ENCODE assay signal across 10 cellular contexts in genomic region chr15:65211157-65211982, GRCh38. TPM values are rescaled to one million over a fixed set of nuclear protein-coding genes. Genes with fewer than 3 reads are reported as not detected.
A peak's percentile ranks its signal among the peaks of the same experiment; 100 is the strongest.
DNase-seq lines count a peak whose midpoint lies in the region; ATAC-seq and TF ChIP-seq lines count a peak whose summit lies in the region.
"Had no signal": no experiment of that assay in that cellular context is flagged by ENCODE, and none has a peak within 500 bp of the region (broad histone marks: within the 10 kb centered on the region; RNA-seq: fewer than 3 reads in every experiment).

Gene CILP, minus strand, starts transcription at chr15:65211473. Its CDS starts 1,718 bp downstream, at chr15:65209755.

- no peaks in the 10 kb centered on the region for H4K20me1 ChIP-seq in DOHH2 (ENCODE audit: control insufficient read depth, insufficient read depth, low read depth, low read length)

- no peaks in the 10 kb centered on the region for H3K9me3 Mint-ChIP-seq in WTC11

- H3K9me3 ChIP-seq in DOHH2 (ENCODE audit: control insufficient read depth, insufficient read depth, low read length) (no peaks in the 10 kb centered on the region), Panc1 (ENCODE audit: control insufficient read depth, insufficient read depth, low read depth, low read length) (no peaks in the 10 kb centered on the region), ascending aorta (no peaks in the 10 kb centered on the region)

- no peaks in the 10 kb centered on the region for H3K79me2 ChIP-seq in DOHH2 (ENCODE audit: control insufficient read depth, low read length)

- no peak within 1 kb of the TSS for H3K4me3 Mint-ChIP-seq in WTC11
- H3K4me3 Mint-ChIP-seq: CD8-positive, alpha-beta memory T cell had no signal

- no peaks in the 10 kb centered on the region for H3K27me3 Mint-ChIP-seq in WTC11 (ENCODE audit: low read depth)

- no peaks in the 10 kb centered on the region for H3F3A ChIP-seq in DOHH2 (ENCODE audit: control insufficient read depth, insufficient read depth)

- no peak within 1 kb of the TSS for H3K27ac Mint-ChIP-seq in WTC11
- H3K27ac Mint-ChIP-seq: CD8-positive, alpha-beta memory T cell had no signal

- in situ Hi-C loops in Panc1 (cut with HindIII; ENCODE audit: low pct_unique_long_range_greater_than_20kb, low sequenced_read_pairs): no loop called here

- no peaks in the 10 kb centered on the region for H3K27me3 ChIP-seq in DOHH2 (ENCODE audit: control insufficient read depth, low read length)
- no peaks in the 10 kb centered on the region for H3K27me3 ChIP-seq in Panc1 (ENCODE audit: control insufficient read depth, insufficient read depth, low read length)
- no peaks in the 10 kb centered on the region for H3K27me3 ChIP-seq in ascending aorta

- no peaks in the 10 kb centered on the region; the same call in 1 of the 2 replicates for H3K4me1 Mint-ChIP-seq in WTC11
- H3K4me1 Mint-ChIP-seq: CD8-positive, alpha-beta memory T cell had no signal

- H3K36me3 ChIP-seq in DOHH2 (ENCODE audit: control insufficient read depth, low read length) (no peaks in the 10 kb centered on the region), Panc1 (ENCODE audit: control insufficient read depth, insufficient read depth, low read length) (no peaks in the 10 kb centered on the region), ascending aorta (no peaks in the 10 kb centered on the region)

- ATAC-seq in Panc1: 0 out of 2 replicates have a peak, but pooled peaks have one; percentile 8
- no peak for ATAC-seq in WTC11

- intact Hi-C loops in Panc1 (cut with micrococcal nuclease; ENCODE audit: unreplicated experiment): no loop called here
- intact Hi-C loops in posterior vena cava (cut with DNase I): no loop called here
- intact Hi-C loops in ascending aorta (cut with DNase I): no loop called here

- no peaks in the 10 kb centered on the region for H3K36me3 Mint-ChIP-seq in WTC11
- H3K36me3 Mint-ChIP-seq: CD8-positive, alpha-beta memory T cell had no signal

- DNase-seq in Panc1 (ENCODE audit: low read depth, low spot score) (no peak), fibroblast of villous mesenchyme (ENCODE audit: low read depth) (peak; percentile 49), posterior vena cava (ENCODE audit: low spot score) (peak; percentile 83), iPS-NIHi7 (ENCODE audit: extremely low spot score) (no peak), ascending aorta (ENCODE audit: low spot score in 2 of 2) (no peak), WTC11 (ENCODE audit: low spot score) (no peak)
- DNase-seq in stimulated activated CD4-positive, alpha-beta T cell treated with anti-CD3 and anti-CD28 coated beads, Interleukin-2, amount 100 ng/mL, for 48 hours: no peak

- POLR2A ChIA-PET in Panc1 (lab: Charles Lee): no interaction called here
- POLR2A ChIA-PET in WTC11 (lab: Charles Lee): interaction anchor here (0.6 to 0.7 kb wide), 2 partner anchors 10 to 11 kb away, joined by 3 to 4 read pairs; no protein-coding TSS in a partner anchor

- no TSS peak for BruUV-seq in Panc1 (replicated peaks; lab: Mats Ljungman, UMichigan)

- no peaks in the 10 kb centered on the region for H3K9me2 ChIP-seq in DOHH2 (replicated peaks; ENCODE audit: control insufficient read depth, low read length)

- no peak for TF ChIP-seq CTCF in DOHH2 (IDR thresholded peaks at IDR 0.05; ENCODE audit: low read depth, low read length, poor library complexity, severe bottlenecking)
- no peak for TF ChIP-seq CTCF in Panc1 (IDR thresholded peaks at IDR 0.05)
- TF ChIP-seq CTCF in fibroblast of villous mesenchyme (IDR thresholded peaks at IDR 0.05; ENCODE audit: insufficient read depth, low read depth, low read length): no peak
- TF ChIP-seq CTCF in ascending aorta (IDR thresholded peaks at IDR 0.05): no peak
- no peak for TF ChIP-seq CTCF in WTC11 (IDR thresholded peaks at IDR 0.05)

- H3K27ac ChIP-seq in DOHH2 (ENCODE audit: low read depth, low read length) (no peak within 1 kb of the TSS), Panc1 (ENCODE audit: low read length) (no peak within 1 kb of the TSS), ascending aorta (no peak within 1 kb of the TSS)

- H3K4me2 ChIP-seq in DOHH2 (ENCODE audit: low read length): 0 out of 2 replicates have a peak within 1 kb of the TSS, but pooled peaks have one; percentile 17

- H3K4me1 ChIP-seq in DOHH2 (ENCODE audit: control insufficient read depth, low read length): peaks cover 12% of the 10 kb centered on the region
- H3K4me1 ChIP-seq in Panc1 (ENCODE audit: control insufficient read depth, insufficient read depth, low read length): no peaks in the 10 kb centered on the region
- no peaks in the 10 kb centered on the region for H3K4me1 ChIP-seq in ascending aorta

- H3K4me3 ChIP-seq in DOHH2 (ENCODE audit: low read length) (no peak within 1 kb of the TSS), Panc1 (ENCODE audit: low read depth in 2 of 2, low read length in 2 of 2) (no peak within 1 kb of the TSS), fibroblast of villous mesenchyme (ENCODE audit: low read depth, low read length) (no peak within 1 kb of the TSS), ascending aorta (no peak within 1 kb of the TSS)

- CTCF ChIA-PET in Panc1 (lab: Charles Lee): interaction anchor here (0.6 kb wide), 1 partner anchor 94 kb away, joined by 3 read pairs; no protein-coding TSS in a partner anchor
- CTCF ChIA-PET in WTC11 (lab: Charles Lee): interaction anchor here (0.6 to 3.3 kb wide), 27 partner anchors 10 to 296 kb away, joined by 3 to 33 read pairs (median 4); partner anchors contain the start of genes CLPX and PARP16

TF ChIP-seq in WTC11, 78 proteins besides CTCF, POLR2A, EP300 and RAD21:
- no peak for TF ChIP-seq NR2C2 (CRISPR knock-in tag; IDR thresholded peaks at IDR 0.05)
- no peak for TF ChIP-seq E2F5 (CRISPR knock-in tag; IDR thresholded peaks at IDR 0.05)
- TF ChIP-seq PREB (CRISPR knock-in tag; IDR thresholded peaks at IDR 0.05; ENCODE audit: borderline replicate concordance): no peak
- no peak for TF ChIP-seq E2F4 (CRISPR knock-in tag; IDR thresholded peaks at IDR 0.05; ENCODE audit: borderline replicate concordance, low read depth)

RNA-seq across cellular contexts. Expression of gene CILP, which starts in this region (rescaled TPM):
- total RNA-seq in Panc1 (2021; ENCODE audit: unreplicated experiment) (0.08 TPM), fibroblast of villous mesenchyme (under 0.01 TPM in 2 replicates), posterior vena cava (10 to 100 TPM in 1 of 2 donors, 1 to 10 TPM in 1; 9.6 to 43.4 TPM), ascending aorta (1.8 TPM), WTC11 (2021) (not detected in 3 replicates)
- 0.06 TPM for polyA plus RNA-seq in Panc1 (2012; ENCODE audit: insufficient read length)
- total RNA-seq: T-helper 1 cell treated with Interleukin-12 subunit alpha and Interleukin-12 subunit beta and Interleukin-4 antibody, amounts not matched to agents 30 ng/mL and 1 ng/mL, for 36 hours had no signal

Comparison
In these comparisons a context has a peak if more than half of its experiments do, and no peak if none do; other contexts are left out.
1. Peak in ATAC-seq in Panc1; RNA of the gene not detected or under 1 TPM.
2. Peak in DNase-seq in fibroblast of villous mesenchyme; RNA of the gene not detected or under 1 TPM.